In the genomic region with DNA sequence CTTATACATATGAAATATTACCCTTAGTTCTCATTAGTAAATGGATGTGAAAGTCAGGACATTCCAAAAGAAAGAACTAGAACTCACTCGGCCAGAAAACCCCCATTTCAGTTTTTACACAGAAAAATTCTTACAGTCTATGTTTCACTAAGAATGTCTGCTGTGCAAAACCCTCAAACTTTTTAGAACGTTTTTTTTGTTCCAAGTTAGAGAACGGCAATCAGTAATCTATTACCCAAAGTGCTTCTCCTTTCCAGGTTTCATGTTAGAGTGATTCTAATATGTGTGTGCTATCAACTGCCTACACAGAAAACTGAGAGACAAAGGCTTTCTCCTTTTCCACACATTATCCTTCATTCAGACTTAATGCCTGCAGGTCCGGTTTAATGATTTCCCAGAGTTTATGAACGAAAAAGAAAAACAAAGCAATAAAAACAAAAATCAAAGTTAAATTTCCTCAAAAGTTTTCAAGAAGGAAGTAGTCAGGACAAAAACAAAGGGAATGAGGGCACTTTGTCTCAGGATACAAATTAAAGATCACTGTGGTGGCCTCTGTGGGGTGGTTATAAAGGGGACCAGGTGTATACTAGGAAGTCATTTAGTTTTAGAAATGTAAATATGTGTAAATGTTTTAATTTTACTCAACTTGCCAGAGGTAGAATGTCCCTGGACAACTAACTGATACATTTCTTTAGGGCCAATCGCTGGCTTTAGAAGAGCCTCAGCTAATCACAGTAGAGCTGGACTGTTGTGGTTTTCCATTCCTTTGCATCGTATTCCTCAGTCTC, we compare ENCODE assay signal across 1 cellular context.
TF ChIP-seq lines count a peak whose summit lies in the region.

No MANE protein-coding gene starts in this region.

TF ChIP-seq in HepG2, 621 proteins besides CTCF, POLR2A, EP300 and RAD21 (continued from another document):
- TF ChIP-seq ZFP36L2 (CRISPR knock-in tag; IDR thresholded peaks at IDR 0.05) (no peak), ZNF225 (CRISPR knock-in tag; IDR thresholded peaks at IDR 0.05) (no peak), EHMT2 (IDR thresholded peaks at IDR 0.05; ENCODE audit: borderline replicate concordance, low read depth, low read length) (no peak), XBP1 (CRISPR knock-in tag; IDR thresholded peaks at IDR 0.05) (no peak), SP4 (CRISPR knock-in tag; IDR thresholded peaks at IDR 0.05) (no peak), DR1 (CRISPR knock-in tag; IDR thresholded peaks at IDR 0.05) (no peak), TBL1XR1 (IDR thresholded peaks at IDR 0.05; ENCODE audit: borderline replicate concordance, low read length, partially characterized antibody) (no peak), CEBPB (IDR thresholded peaks at IDR 0.05; ENCODE audit: borderline replicate concordance, low read depth, low read length) (no peak), ZNF607 (CRISPR knock-in tag; IDR thresholded peaks at IDR 0.05; ENCODE audit: borderline replicate concordance) (no peak), REPIN1 (CRISPR knock-in tag; IDR thresholded peaks at IDR 0.05; ENCODE audit: borderline replicate concordance, low read depth) (no peak)
- TF ChIP-seq, protein P1, sequence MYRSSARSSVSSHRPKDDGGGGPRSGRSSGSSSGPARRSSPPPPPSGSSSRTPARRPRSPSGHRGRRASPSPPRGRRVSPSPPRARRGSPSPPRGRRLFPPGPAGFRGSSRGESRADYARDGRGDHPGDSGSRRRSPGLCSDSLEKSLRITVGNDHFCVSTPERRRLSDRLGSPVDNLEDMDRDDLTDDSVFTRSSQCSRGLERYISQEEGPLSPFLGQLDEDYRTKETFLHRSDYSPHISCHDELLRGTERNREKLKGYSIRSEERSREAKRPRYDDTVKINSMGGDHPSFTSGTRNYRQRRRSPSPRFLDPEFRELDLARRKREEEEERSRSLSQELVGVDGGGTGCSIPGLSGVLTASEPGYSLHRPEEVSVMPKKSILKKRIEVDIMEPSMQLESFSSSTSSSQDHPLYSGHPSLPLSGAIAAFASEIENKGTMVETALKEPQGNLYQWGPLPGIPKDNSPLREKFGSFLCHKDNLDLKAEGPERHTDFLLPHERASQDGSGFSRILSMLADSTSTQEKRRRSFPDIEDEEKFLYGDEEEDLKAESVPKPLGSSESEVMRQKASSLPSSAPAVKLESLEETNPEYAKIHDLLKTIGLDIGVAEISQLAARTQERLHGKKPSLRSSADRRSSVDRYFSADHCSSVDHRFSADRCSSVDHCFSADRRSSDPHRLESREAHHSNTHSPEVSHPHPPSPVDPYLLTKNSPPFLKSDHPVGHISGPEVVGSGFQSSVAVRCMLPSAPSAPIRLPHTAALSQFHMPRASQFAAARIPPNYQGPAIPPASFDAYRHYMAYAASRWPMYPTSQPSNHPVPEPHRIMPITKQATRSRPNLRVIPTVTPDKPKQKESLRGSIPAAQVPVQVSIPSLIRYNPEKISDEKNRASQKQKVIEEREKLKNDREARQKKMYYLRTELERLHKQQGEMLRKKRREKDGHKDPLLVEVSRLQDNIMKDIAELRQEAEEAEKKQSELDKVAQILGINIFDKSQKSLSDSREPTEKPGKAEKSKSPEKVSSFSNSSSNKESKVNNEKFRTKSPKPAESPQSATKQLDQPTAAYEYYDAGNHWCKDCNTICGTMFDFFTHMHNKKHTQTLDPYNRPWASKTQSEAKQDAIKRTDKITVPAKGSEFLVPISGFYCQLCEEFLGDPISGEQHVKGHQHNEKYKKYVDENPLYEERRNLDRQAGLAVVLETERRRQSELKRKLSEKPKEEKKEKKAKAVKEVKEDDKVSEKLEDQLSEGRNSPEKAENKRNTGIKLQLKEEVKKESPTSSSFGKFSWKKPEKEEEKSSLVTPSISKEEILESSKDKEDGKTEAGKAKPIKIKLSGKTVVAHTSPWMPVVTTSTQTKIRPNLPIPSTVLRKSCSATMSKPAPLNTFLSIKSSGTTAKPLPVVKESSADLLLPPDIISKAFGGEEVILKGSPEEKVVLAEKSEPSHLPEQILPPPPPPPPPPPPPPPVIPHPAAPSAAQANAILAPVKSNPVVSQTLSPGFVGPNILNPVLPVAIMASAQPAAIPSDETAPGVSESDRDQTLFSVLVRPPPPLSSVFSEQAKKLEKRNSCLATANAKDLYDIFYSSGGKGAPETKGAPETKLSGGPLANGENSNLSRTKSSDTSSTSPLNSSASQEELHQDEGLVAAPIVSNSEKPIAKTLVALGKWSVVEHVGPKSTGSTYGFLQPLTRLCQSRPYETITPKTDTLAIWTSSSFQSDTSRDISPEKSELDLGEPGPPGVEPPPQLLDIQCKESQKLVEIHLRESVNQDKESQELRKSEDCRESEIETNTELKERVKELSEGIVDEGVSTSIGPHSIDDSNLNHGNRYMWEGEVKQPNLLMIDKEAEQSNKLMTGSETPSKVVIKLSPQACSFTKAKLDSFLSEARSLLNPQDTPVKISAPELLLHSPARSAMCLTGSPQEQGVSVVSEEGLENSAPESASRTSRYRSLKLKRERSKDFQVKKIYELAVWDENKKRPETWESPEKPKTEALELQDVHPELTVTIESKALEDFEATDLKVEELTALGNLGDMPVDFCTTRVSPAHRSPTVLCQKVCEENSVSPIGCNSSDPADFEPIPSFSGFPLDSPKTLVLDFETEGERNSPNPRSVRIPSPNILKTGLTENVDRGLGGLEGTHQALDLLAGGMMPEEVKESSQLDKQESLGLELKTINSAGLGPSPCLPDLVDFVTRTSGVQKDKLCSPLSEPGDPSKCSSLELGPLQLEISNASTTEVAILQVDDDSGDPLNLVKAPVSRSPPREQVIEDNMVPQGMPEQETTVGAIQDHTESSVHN (CRISPR knock-in tag; IDR thresholded peaks at IDR 0.05): no peak
